ENCODE assay signal across 8 cellular contexts in the genomic region with DNA sequence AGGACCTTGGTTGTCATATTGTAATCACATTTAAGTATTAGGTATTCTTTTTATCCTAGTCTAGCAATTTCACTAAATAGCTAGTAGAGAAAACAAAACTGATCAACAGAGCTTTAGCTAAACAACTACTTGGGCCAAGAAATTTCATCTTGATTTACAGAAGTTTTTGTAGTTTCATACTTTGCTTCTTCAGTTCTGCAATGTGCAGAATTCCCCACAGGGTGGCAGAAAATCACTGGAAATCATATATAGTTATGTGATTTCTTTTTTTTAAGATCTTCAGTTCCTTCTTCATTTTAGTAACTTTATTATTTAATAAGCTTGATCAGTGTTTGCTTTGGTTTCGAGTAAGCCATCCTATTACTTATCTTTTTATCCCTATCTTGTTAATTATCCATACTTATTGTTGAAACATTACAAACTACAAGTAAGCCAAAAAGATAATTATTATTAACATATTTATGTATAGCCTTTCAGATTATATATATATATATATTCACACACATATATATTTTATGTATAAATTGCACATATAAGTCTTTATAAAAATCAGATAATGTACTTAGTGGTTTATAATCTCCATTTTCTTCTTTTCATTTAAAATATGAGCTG. TPM values are rescaled to one million over a fixed set of nuclear protein-coding genes. Genes with fewer than 3 reads are reported as not detected.
DNase-seq lines count a peak whose midpoint lies in the region; ATAC-seq, FAIRE-seq and TF ChIP-seq lines count a peak whose summit lies in the region.

No MANE protein-coding gene starts in this region.

- H3K4me3 Mint-ChIP-seq in CD8-positive, alpha-beta T cell, result peak overlapping the region; percentile 65

- H3K27me3 ChIP-seq in CD8-positive, alpha-beta T cell (ENCODE audit: insufficient read depth, low read length), result no peaks in the 10 kb centered on the region
- H3K27me3 ChIP-seq in HL-60 (ENCODE audit: insufficient read depth, poor library complexity, severe bottlenecking), result no peaks in the 10 kb centered on the region

- no peaks in the 10 kb centered on the region for H3K36me3 ChIP-seq in CD8-positive, alpha-beta T cell (ENCODE audit: insufficient read depth, low read length)

- ATAC-seq in CD8-positive, alpha-beta T cell, result no peak
- no peak for ATAC-seq in HG03439 (IDR thresholded peaks at IDR 0.05; ENCODE audit: unreplicated experiment)
- no peak for ATAC-seq in HG02642 (IDR thresholded peaks at IDR 0.05; ENCODE audit: poor library complexity, unreplicated experiment)

- H3K4me3 ChIP-seq in CD8-positive, alpha-beta T cell (ENCODE audit: low read depth, low read length), result no peak overlapping the region
- no peak overlapping the region for H3K4me3 ChIP-seq in HL-60 (replicated peaks; ENCODE audit: insufficient read depth, low read length)

- FAIRE-seq in RCC 7860 (lab: Jason Lieb, UNC), result peak; percentile 67

- CTCF ChIA-PET in CD8-positive, alpha-beta T cell (lab: Charles Lee), result interaction anchor here (0.6 to 2.8 kb wide), 22 partner anchors 16 to 874 kb away, joined by 3 to 18 read pairs (median 4); a partner anchor contains a TSS

- peaks cover 27% of the 10 kb centered on the region for H3K4me1 Mint-ChIP-seq in CD8-positive, alpha-beta T cell (ENCODE audit: low read depth)

- intact Hi-C loops in CD8-positive, alpha-beta T cell (cut with DNase I, micrococcal nuclease), result loop anchor here (1.0 to 5.0 kb wide), 6 partner anchors 61 to 706 kb away; a partner anchor contains a TSS

- no peak overlapping the region for H3K27ac ChIP-seq in CD8-positive, alpha-beta T cell (ENCODE audit: low read depth, low read length)
- H3K27ac ChIP-seq in HL-60 (replicated peaks), result no peak overlapping the region

- H3K27me3 Mint-ChIP-seq in CD8-positive, alpha-beta T cell (ENCODE audit: low read depth), result no peaks in the 10 kb centered on the region

- peak; percentile 81 for TF ChIP-seq CTCF in CD8-positive, alpha-beta T cell (IDR thresholded peaks at IDR 0.05)
- peak; percentile 19 for TF ChIP-seq CTCF in HL-60 (IDR thresholded peaks at IDR 0.05; ENCODE audit: insufficient read depth, low read length)

- H3K9me3 ChIP-seq in CD8-positive, alpha-beta T cell (ENCODE audit: low read length), result no peaks in the 10 kb centered on the region

- no peaks in the 10 kb centered on the region for H3K9me3 Mint-ChIP-seq in CD8-positive, alpha-beta T cell

- H3K4me1 ChIP-seq in CD8-positive, alpha-beta T cell (ENCODE audit: insufficient read depth, low read length), result peaks cover 19% of the 10 kb centered on the region

- peak in 6 of 7 experiments; percentile 8 to 57 (median 32) for DNase-seq in CD8-positive, alpha-beta T cell
- DNase-seq in HL-60 (ENCODE audit: low read depth in 1 of 2, low spot score in 1 of 2) (peak in 1 of 2 experiments; percentile 50), RCC 7860 (ENCODE audit: low spot score) (no peak), astrocyte of the hippocampus (ENCODE audit: low read depth, low spot score) (peak; percentile 56), kidney glomerular epithelial cell (lab: John Stamatoyannopoulos, UW) (peak; percentile 43), superior temporal gyrus (ENCODE audit: extremely low spot score) (peak; percentile 80)

- peak overlapping the region; percentile 57 for H3K27ac Mint-ChIP-seq in CD8-positive, alpha-beta T cell

- POLR2A ChIA-PET in CD8-positive, alpha-beta T cell (lab: Charles Lee), result interaction anchor here (0.8 kb wide), 1 partner anchor 34 kb away, joined by 3 read pairs; a partner anchor contains a TSS

- peaks cover 18% of the 10 kb centered on the region for H3K36me3 Mint-ChIP-seq in CD8-positive, alpha-beta T cell

RNA-seq across cellular contexts. Expression of a gene that starts 2.2 kb away (rescaled TPM):
- 100 to 1,000 TPM; 107 to 114 TPM for total RNA-seq in CD8-positive, alpha-beta T cell

RNA-seq across cellular contexts. Expression of a gene that starts 34.0 kb away (rescaled TPM):
- total RNA-seq in CD8-positive, alpha-beta T cell, result 10 to 100 TPM; 62.7 to 63.6 TPM
